ENCODE assay signal across 8 cellular contexts in genomic region chr17:3888343-3889171, GRCh38. TPM values are rescaled to one million over a fixed set of nuclear protein-coding genes. Genes with fewer than 3 reads are reported as not detected.
A peak's percentile ranks its signal among the peaks of the same experiment; 100 is the strongest.
DNase-seq lines count a peak whose midpoint lies in the region; ATAC-seq and TF ChIP-seq lines count a peak whose summit lies in the region.

No MANE protein-coding gene starts in this region.

- no peaks in the 10 kb centered on the region for H3K27me3 ChIP-seq in HCT116 (ENCODE audit: insufficient read depth, low read length)
- no peaks in the 10 kb centered on the region for H3K27me3 ChIP-seq in RWPE2 (ENCODE audit: insufficient read depth, poor library complexity, severe bottlenecking)
- no peaks in the 10 kb centered on the region for H3K27me3 ChIP-seq in prostate gland (replicated peaks; ENCODE audit: insufficient read depth)

- CTCF ChIA-PET in HCT116 (lab: Charles Lee): interaction anchor here (0.6 kb wide), 1 partner anchor 26 kb away, joined by 3 read pairs; no protein-coding TSS in a partner anchor

- TF ChIP-seq RAD21 in HCT116 (IDR thresholded peaks at IDR 0.05; ENCODE audit: low read depth): no peak

- H3K79me2 ChIP-seq in HCT116 (ENCODE audit: insufficient read depth, low read length): peaks cover 16% of the 10 kb centered on the region; the same call in 1 of the 2 replicates

- DNase-seq in HCT116 (ENCODE audit: low read depth, low spot score): peak; percentile 72
- DNase-seq in RWPE2 (ENCODE audit: low spot score): peak; percentile 87
- peak; percentile 92 for DNase-seq in fibroblast of villous mesenchyme (ENCODE audit: low read depth)
- peak; percentile 87 for DNase-seq in prostate gland (ENCODE audit: low spot score)
- DNase-seq in Kasumi-1 (lab: John Stamatoyannopoulos, UW): no peak
- no peak for DNase-seq in activated T-cell treated with anti-CD3 and anti-CD28 coated beads for 4 hours
- no peak for DNase-seq in SIG-M5 treated with dmso at 0.1 percent for 504 hours (lab: John Stamatoyannopoulos, UW; ENCODE audit: unreplicated experiment)

- ATAC-seq in HCT116: peak; percentile 35
- ATAC-seq in RWPE2 (ENCODE audit: low read depth): peak; percentile 57
- ATAC-seq in HG02763 (IDR thresholded peaks at IDR 0.05; ENCODE audit: unreplicated experiment): no peak

- TF ChIP-seq CTCF in HCT116 (IDR thresholded peaks at IDR 0.05 in 2 of 3, conservative IDR thresholded peaks at IDR 0.05 in 1 of 3; ENCODE audit: borderline replicate concordance in 1 of 3, insufficient read depth in 1 of 3, low read depth in 2 of 3, low read length in 2 of 3): no peak
- no peak for TF ChIP-seq CTCF in RWPE2 (IDR thresholded peaks at IDR 0.05; ENCODE audit: poor library complexity, severe bottlenecking)
- TF ChIP-seq CTCF in fibroblast of villous mesenchyme (IDR thresholded peaks at IDR 0.05; ENCODE audit: insufficient read depth, low read depth, low read length): no peak
- TF ChIP-seq CTCF in prostate gland (IDR thresholded peaks at IDR 0.05): no peak

- TSS peak; percentile 98 for BruUV-seq in HCT116 (replicated peaks; lab: Mats Ljungman, UMichigan)

- intact Hi-C loops in HCT116 (cut with micrococcal nuclease): no loop called here
- intact Hi-C loops in prostate gland (cut with DNase I): no loop called here

- H3K9ac ChIP-seq in HCT116 (ENCODE audit: low read length): peak overlapping the region; percentile 63

- no peaks in the 10 kb centered on the region for H3K9me2 ChIP-seq in HCT116 (ENCODE audit: insufficient read depth)

- H3K9me3 ChIP-seq in HCT116 (ENCODE audit: control insufficient read depth in 1 of 2, insufficient read depth in 1 of 2, low read depth in 1 of 2, low read length in 2 of 2) (no peaks in the 10 kb centered on the region), RWPE2 (ENCODE audit: severe bottlenecking) (no peaks in the 10 kb centered on the region), prostate gland (no peaks in the 10 kb centered on the region)

- no peaks in the 10 kb centered on the region for H4K20me1 ChIP-seq in HCT116 (ENCODE audit: insufficient read depth)

- H3K36me3 ChIP-seq in HCT116 (ENCODE audit: control insufficient read depth in 1 of 2, insufficient read depth in 2 of 2, low read length in 2 of 2): peaks cover 4 to 8% of the 10 kb centered on the region in 2 experiments; a peak in 2 of 4 replicates
- no peaks in the 10 kb centered on the region for H3K36me3 ChIP-seq in RWPE2 (ENCODE audit: low read depth)
- no peaks in the 10 kb centered on the region for H3K36me3 ChIP-seq in prostate gland

- H3K4me3 ChIP-seq in HCT116 (replicated peaks in 1 of 2; ENCODE audit: low read depth in 1 of 2, low read length in 2 of 2) (peak overlapping the region; percentile 40 to 53), RWPE2 (ENCODE audit: severe bottlenecking) (no peak overlapping the region), fibroblast of villous mesenchyme (ENCODE audit: low read depth, low read length) (no peak overlapping the region), prostate gland (no peak overlapping the region)

- H3K4me1 ChIP-seq in HCT116 (ENCODE audit: control insufficient read depth in 1 of 2, insufficient read depth in 2 of 2, low read length in 2 of 2) (peaks cover 61 to 75% of the 10 kb centered on the region in 2 experiments), RWPE2 (ENCODE audit: insufficient read depth, poor library complexity, severe bottlenecking) (peaks cover 35% of the 10 kb centered on the region), prostate gland (replicated peaks) (peaks cover 15% of the 10 kb centered on the region)

- 24% methylated on average over 50 of the region's 50 CpGs for WGBS in prostate gland

- RAD21 ChIA-PET in HCT116 (lab: Charles Lee; ENCODE audit: low non-redundant PET in 1 of 2, low total read pairs in 2 of 2, uncharacterized antibody in 2 of 2, unreplicated experiment in 2 of 2): no interaction called here

- peak overlapping the region; percentile 83 for H3K27ac ChIP-seq in HCT116 (ENCODE audit: low read depth, low read length)
- H3K27ac ChIP-seq in RWPE2 (ENCODE audit: poor library complexity, severe bottlenecking): peak overlapping the region; percentile 78
- peak overlapping the region; percentile 87 to 90 for H3K27ac ChIP-seq in prostate gland

- TF ChIP-seq POLR2A in HCT116 (IDR thresholded peaks at IDR 0.05; ENCODE audit: borderline replicate concordance, extremely low read depth, insufficient read depth, insufficient read length): peak; percentile 8
- peak; percentile 64 for TF ChIP-seq POLR2A in prostate gland (IDR thresholded peaks at IDR 0.05)

- peak overlapping the region; percentile 89 for H3K4me2 ChIP-seq in HCT116 (ENCODE audit: low read length)

- no peak overlapping the region for H2AFZ ChIP-seq in HCT116 (ENCODE audit: low read depth, low read length, poor library complexity, severe bottlenecking)

- POLR2A ChIA-PET in HCT116 (lab: Charles Lee): no interaction called here

TF ChIP-seq in HCT116, 20 proteins besides CTCF, POLR2A, EP300 and RAD21 (continues in another document):
- TF ChIP-seq JUND (IDR thresholded peaks at IDR 0.05) (peak; percentile 60), TCF7L2 (IDR thresholded peaks at IDR 0.05; ENCODE audit: borderline replicate concordance, extremely low read depth, insufficient read depth, insufficient read length) (no peak), REST (IDR thresholded peaks at IDR 0.05; ENCODE audit: low read depth) (no peak), MAX (IDR thresholded peaks at IDR 0.05) (peak; percentile 95), SRF (IDR thresholded peaks at IDR 0.05; ENCODE audit: low read depth) (no peak), ZBTB33 (IDR thresholded peaks at IDR 0.05; ENCODE audit: extremely low read depth, insufficient replicate concordance, low read length) (no peak), SIN3A (IDR thresholded peaks at IDR 0.05; ENCODE audit: low read depth) (peak; percentile 34; the same call in 1 of the 2 replicates), EZH2 (IDR thresholded peaks at IDR 0.05) (no peak), POLR2AphosphoS5 (IDR thresholded peaks at IDR 0.05; ENCODE audit: low read depth, low read length) (peak; percentile 72), ELF1 (IDR thresholded peaks at IDR 0.05; ENCODE audit: borderline replicate concordance, low read depth) (no peak), CBX3 (IDR thresholded peaks at IDR 0.05; ENCODE audit: low read depth) (no peak; the same call in none of the 2 replicates), FOSL1 (IDR thresholded peaks at IDR 0.05; ENCODE audit: low read depth) (peak; percentile 44; the same call in 1 of the 2 replicates), ATF3 (IDR thresholded peaks at IDR 0.05) (no peak)

RNA-seq across cellular contexts. Expression of gene CAMKK1, which starts 4.3 kb away (rescaled TPM):
- total RNA-seq in HCT116 (2021; ENCODE audit: unreplicated experiment) (10.6 TPM), fibroblast of villous mesenchyme (2.2 and 3.9 TPM in 2 replicates), prostate gland (10 to 100 TPM in 1 of 2 donors, 1 to 10 TPM in 1; 2.0 to 12.8 TPM)
- polyA plus RNA-seq in HCT116 (2012): 8.1 and 9.0 TPM in 2 replicates

RNA-seq across cellular contexts. Expression of gene P2RX1, which starts 27.7 kb away (rescaled TPM):
- total RNA-seq in HCT116 (2021; ENCODE audit: unreplicated experiment) (not detected), fibroblast of villous mesenchyme (1.3 and 2.3 TPM in 2 replicates), prostate gland (10 to 100 TPM in 1 of 2 donors, 1 to 10 TPM in 1; 3.8 to 22.5 TPM)
- not detected in 2 replicates for polyA plus RNA-seq in HCT116 (2012)

RNA-seq across cellular contexts. Expression of gene NCBP3, which starts 42.5 kb away (rescaled TPM):
- total RNA-seq in HCT116 (2021; ENCODE audit: unreplicated experiment): 46.5 TPM
- polyA plus RNA-seq in HCT116 (2012): 18.6 and 21.2 TPM in 2 replicates
- total RNA-seq in fibroblast of villous mesenchyme: 17.7 and 26.3 TPM in 2 replicates
- 100 to 1,000 TPM in 1 of 2 donors, 10 to 100 TPM in 1; 14.8 to 370 TPM for total RNA-seq in prostate gland

Comparison
In these comparisons a context has a peak if more than half of its experiments do, and no peak if none do; other contexts are left out.
1. DNase-seq: peak in HCT116 (single experiment), RWPE2 (single experiment), fibroblast of villous mesenchyme (single experiment) and prostate gland (single experiment); none in Kasumi-1 (0 of 2), activated T-cell treated with anti-CD3 and anti-CD28 coated beads for 4 hours (single experiment) and SIG-M5 treated with dmso at 0.1 percent for 504 hours (single experiment).
2. H3K4me3 ChIP-seq: peak in HCT116 (2 of 2); none in RWPE2 (single experiment), fibroblast of villous mesenchyme (single experiment) and prostate gland (0 of 2).
3. Peak in every context shown above with its lines, with median percentiles within 50 percentile points of each other: H3K27ac ChIP-seq.